Comparison of ENCODE assay signal across 1 cellular context in the genomic region with DNA sequence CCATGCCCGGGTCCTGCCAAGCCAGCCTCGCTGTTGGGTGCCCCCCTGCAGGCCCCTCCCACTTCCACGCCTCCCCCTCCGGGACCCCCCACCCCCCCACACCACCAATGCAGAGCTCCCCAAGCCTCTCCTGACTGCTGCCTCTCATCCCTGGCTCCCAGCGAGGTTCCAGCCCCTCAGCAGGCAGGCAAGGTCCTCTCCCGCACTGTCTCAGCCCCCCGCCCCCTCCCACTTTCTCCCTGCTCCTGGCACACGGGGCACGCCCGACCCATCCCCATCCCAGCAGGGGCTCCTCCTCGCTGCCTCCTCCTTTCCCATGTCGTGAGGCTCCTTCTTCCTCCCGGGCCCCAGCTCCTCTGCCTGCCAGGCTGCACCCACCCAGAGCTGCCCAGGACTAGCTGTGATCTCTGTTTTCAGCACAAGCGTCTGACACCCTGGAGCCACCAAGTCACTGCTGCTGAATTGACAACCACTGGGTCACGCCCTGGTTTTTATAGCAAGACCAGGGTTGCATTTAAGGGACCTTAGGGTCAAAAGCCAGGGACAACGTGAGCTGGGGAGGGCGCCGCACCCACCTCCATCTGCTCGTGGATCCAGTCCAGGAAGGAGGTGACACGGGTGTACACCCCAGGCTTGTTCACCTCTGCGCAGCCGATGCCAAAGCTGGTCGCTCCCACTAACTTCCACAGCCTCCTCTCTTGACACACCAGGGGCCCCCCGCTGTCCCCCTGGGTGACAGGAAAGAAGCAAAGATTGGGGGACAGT.
TF ChIP-seq lines count a peak whose summit lies in the region.

No MANE protein-coding gene starts in this region.

TF ChIP-seq in H1, 55 proteins besides CTCF, POLR2A, EP300 and RAD21:
- TF ChIP-seq CHD7 (IDR thresholded peaks at IDR 0.05; ENCODE audit: insufficient replicate concordance, low read length) (no peak), CBX5 (IDR thresholded peaks at IDR 0.05; ENCODE audit: low read depth, low read length) (no peak)
TF ChIP-seq in H1: peak in this region for 0.
